Comparison of ENCODE assay signal across 1 cellular context in the genomic region with DNA sequence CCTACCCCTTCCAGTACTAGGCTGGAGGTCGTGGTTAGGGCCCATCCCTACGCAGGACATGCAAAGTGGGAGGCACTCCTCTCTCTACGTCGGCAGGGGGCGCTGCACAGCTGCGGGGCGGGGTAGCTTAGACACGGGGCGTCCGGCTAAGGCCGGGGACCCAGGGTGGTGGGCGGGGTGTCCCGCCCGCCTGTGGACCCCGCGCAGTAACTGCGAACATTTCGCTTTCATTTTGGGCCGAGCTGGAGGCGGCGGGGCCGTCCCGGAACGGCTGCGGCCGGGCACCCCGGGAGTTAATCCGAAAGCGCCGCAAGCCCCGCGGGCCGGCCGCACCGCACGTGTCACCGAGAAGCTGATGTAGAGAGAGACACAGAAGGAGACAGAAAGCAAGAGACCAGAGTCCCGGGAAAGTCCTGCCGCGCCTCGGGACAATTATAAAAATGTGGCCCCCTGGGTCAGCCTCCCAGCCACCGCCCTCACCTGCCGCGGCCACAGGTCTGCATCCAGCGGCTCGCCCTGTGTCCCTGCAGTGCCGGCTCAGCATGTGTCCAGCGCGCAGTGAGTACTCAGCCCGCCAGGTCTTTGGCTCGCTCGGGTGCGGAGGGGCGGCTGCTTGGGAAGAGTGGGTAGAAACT.
A peak's percentile ranks its signal among the peaks of the same experiment; 100 is the strongest.
TF ChIP-seq lines count a peak whose summit lies in the region.

TSS of gene IL12A (plus strand) at position 219 of the 635 bp plus-strand sequence.

TF ChIP-seq in HEK293, 187 proteins besides CTCF, POLR2A, EP300 and RAD21 (continued from another document):
- TF ChIP-seq, protein P1, sequence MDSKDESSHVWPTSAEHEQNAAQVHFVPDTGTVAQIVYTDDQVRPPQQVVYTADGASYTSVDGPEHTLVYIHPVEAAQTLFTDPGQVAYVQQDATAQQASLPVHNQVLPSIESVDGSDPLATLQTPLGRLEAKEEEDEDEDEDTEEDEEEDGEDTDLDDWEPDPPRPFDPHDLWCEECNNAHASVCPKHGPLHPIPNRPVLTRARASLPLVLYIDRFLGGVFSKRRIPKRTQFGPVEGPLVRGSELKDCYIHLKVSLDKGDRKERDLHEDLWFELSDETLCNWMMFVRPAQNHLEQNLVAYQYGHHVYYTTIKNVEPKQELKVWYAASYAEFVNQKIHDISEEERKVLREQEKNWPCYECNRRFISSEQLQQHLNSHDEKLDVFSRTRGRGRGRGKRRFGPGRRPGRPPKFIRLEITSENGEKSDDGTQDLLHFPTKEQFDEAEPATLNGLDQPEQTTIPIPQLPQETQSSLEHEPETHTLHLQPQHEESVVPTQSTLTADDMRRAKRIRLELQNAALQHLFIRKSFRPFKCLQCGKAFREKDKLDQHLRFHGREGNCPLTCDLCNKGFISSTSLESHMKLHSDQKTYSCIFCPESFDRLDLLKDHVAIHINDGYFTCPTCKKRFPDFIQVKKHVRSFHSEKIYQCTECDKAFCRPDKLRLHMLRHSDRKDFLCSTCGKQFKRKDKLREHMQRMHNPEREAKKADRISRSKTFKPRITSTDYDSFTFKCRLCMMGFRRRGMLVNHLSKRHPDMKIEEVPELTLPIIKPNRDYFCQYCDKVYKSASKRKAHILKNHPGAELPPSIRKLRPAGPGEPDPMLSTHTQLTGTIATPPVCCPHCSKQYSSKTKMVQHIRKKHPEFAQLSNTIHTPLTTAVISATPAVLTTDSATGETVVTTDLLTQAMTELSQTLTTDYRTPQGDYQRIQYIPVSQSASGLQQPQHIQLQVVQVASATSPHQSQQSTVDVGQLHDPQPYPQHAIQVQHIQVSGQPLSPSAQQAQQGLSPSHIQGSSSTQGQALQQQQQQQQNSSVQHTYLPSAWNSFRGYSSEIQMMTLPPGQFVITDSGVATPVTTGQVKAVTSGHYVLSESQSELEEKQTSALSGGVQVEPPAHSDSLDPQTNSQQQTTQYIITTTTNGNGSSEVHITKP (tag by site-specific recombination; IDR thresholded peaks at IDR 0.05), result no peak
- TF ChIP-seq FEZF1 (tag by site-specific recombination; IDR thresholded peaks at IDR 0.05) (no peak), ZNF174 (tag by site-specific recombination; IDR thresholded peaks at IDR 0.05) (no peak), ZIC2 (tag by site-specific recombination; IDR thresholded peaks at IDR 0.05) (peak; percentile 97), KLF16 (tag by site-specific recombination; IDR thresholded peaks at IDR 0.05) (peak; percentile 62; the same call in 1 of the 2 replicates), ZFHX2 (tag by site-specific recombination; conservative IDR thresholded peaks at IDR 0.05) (peak; percentile 73)
- TF ChIP-seq, protein P2, sequence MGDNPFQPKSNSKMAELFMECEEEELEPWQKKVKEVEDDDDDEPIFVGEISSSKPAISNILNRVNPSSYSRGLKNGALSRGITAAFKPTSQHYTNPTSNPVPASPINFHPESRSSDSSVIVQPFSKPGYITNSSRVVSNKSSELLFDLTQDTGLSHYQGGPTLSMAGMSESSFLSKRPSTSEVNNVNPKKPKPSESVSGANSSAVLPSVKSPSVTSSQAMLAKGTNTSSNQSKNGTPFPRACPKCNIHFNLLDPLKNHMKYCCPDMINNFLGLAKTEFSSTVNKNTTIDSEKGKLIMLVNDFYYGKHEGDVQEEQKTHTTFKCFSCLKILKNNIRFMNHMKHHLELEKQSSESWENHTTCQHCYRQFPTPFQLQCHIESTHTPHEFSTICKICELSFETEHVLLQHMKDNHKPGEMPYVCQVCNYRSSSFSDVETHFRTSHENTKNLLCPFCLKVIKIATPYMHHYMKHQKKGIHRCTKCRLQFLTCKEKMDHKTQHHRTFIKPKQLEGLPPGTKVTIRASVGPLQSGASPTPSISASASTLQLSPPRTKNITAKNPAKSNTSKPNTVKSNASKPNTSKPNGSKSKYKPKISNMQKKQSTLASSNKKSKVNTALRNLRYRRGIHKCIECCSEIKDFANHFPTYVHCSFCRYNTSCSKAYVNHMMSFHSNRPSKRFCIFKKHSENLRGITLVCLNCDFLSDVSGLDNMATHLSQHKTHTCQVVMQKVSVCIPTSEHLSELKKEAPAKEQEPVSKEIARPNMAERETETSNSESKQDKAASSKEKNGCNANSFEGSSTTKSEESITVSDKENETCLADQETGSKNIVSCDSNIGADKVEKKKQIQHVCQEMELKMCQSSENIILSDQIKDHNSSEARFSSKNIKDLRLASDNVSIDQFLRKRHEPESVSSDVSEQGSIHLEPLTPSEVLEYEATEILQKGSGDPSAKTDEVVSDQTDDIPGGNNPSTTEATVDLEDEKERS (tag by site-specific recombination; IDR thresholded peaks at IDR 0.05), result 0 out of 2 replicates have a peak, but pooled peaks have one; percentile 29
TF ChIP-seq in HEK293: peak in this region for 37.
